1 cellular context compared by ENCODE assay signal in the genomic region with DNA sequence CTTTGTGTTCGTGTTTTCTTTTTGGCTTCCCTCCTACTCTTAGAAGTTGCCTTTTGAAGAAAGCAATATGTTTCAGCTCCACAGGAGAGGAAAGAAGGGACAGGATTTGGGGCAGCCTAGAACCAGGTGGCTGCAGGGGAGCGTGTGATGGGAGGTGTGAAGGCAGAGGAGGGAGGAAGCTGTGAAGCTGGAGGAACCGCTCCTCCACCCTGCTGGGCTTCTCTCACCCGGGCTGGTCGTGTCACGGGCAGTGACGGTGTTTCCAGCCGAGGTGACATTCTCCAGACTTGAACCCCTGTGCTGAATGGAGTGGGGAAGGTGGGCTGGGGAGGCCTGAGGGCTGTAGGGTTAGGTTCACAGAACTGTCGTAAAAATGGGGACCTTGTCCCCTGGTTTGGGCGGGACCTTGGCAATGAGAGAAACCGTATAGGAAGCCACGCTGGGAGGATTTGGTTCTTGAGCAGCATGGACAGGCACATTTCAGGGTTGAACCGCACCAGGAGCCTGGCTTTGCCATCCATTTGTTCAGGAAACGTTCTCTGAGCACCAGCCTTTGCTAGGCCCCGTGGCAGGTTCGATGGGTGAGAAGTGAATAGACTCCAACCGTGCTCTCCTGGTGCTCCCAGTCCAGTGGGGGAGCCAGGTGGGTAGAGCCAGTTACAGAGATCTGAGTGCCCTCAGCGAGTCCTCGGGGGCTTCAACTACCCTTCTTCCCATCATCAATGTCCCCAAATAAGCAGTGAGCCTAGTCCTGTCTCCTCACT.
TF ChIP-seq lines count a peak whose summit lies in the region.

No MANE protein-coding gene starts in this region.

TF ChIP-seq in WTC11, 78 proteins besides CTCF, POLR2A, EP300 and RAD21:
- TF ChIP-seq, protein P1, sequence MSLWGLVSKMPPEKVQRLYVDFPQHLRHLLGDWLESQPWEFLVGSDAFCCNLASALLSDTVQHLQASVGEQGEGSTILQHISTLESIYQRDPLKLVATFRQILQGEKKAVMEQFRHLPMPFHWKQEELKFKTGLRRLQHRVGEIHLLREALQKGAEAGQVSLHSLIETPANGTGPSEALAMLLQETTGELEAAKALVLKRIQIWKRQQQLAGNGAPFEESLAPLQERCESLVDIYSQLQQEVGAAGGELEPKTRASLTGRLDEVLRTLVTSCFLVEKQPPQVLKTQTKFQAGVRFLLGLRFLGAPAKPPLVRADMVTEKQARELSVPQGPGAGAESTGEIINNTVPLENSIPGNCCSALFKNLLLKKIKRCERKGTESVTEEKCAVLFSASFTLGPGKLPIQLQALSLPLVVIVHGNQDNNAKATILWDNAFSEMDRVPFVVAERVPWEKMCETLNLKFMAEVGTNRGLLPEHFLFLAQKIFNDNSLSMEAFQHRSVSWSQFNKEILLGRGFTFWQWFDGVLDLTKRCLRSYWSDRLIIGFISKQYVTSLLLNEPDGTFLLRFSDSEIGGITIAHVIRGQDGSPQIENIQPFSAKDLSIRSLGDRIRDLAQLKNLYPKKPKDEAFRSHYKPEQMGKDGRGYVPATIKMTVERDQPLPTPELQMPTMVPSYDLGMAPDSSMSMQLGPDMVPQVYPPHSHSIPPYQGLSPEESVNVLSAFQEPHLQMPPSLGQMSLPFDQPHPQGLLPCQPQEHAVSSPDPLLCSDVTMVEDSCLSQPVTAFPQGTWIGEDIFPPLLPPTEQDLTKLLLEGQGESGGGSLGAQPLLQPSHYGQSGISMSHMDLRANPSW (CRISPR knock-in tag; conservative IDR thresholded peaks at IDR 0.05; ENCODE audit: low read depth): no peak
